10 cellular contexts compared by ENCODE assay signal in the genomic region with DNA sequence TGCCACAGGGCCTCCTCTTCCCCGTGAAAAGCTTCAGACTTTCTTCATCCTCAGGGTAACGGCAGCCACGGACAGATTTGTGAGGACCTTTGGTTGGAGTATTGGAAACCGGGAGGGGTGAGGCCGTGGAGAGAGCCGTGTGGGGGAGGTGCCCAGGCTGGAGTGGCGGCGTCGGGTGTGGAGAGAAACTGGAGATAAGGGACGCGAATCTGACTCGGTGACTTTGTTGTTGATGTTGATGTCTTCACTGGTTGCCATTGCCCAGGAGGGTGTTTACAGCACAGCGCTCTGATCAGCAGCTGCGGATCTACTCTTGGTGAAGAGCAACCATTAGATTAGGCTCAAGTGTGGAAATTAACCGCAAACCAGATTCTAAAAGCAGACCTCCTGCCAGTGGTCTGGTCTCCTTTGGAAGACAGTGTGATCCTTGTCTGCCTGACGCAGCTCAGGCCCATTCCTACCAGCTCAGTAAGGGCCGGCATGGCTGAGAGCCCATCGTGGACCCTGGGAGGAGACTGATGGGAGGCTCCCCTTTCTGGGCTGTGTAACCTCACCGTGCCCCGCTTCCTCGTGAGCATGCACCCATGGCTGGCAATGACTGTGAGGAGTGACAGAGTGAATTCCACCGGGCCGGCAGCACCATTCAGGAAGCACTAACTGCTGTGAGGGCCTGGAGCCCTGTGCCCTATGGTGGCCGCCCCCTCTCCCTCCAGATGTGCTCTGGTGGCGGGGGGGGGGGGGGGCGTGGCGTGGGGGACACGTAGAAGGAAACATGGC.
DNase-seq lines count a peak whose midpoint lies in the region; ATAC-seq and TF ChIP-seq lines count a peak whose summit lies in the region.
"Had no signal": no experiment of that assay in that cellular context is flagged by ENCODE, and none has a peak within 500 bp of the region (broad histone marks: within the 10 kb centered on the region; RNA-seq: fewer than 3 reads in every experiment).

No MANE protein-coding gene starts in this region.

- H3K4me3 Mint-ChIP-seq in WTC11 (no peak overlapping the region), progenitor cell of endocrine pancreas (ENCODE audit: low read depth) (no peak overlapping the region)

- H3K4me3 ChIP-seq in right atrium auricular region (peak overlapping the region in 1 of 2 donors; percentile 9), skeletal muscle tissue (ENCODE audit: low read length in 3 of 3) (peak overlapping the region; percentile 24 to 58 (median 47))

- DNase-seq in GM03348 (ENCODE audit: low spot score) (peak; percentile 92), WTC11 (ENCODE audit: low spot score) (peak; percentile 11), right atrium auricular region (ENCODE audit: low spot score) (peak; percentile 71), foreskin keratinocyte (no peak), progenitor cell of endocrine pancreas (ENCODE audit: low spot score, unreplicated experiment) (no peak), NCI-H1092 treated with DMSO at 0.1 percent for 48 hours (lab: John Stamatoyannopoulos, UW) (no peak)
- DNase-seq: cerebellar nuclear complex; stimulated activated CD4-positive, alpha-beta T cell treated with anti-CD3 and anti-CD28 coated beads, Interleukin-2, amount 100 ng/mL, for 48 hours had no signal

- POLR2A ChIA-PET in WTC11 (lab: Charles Lee), result interaction anchor here (0.7 to 1.3 kb wide), 2 partner anchors 12 to 73 kb away, joined by 3 to 4 read pairs; no protein-coding TSS in a partner anchor

- H3K36me3 Mint-ChIP-seq in WTC11 (no peaks in the 10 kb centered on the region), progenitor cell of endocrine pancreas (ENCODE audit: insufficient read depth) (no peaks in the 10 kb centered on the region)

- H3K9ac ChIP-seq in skeletal muscle tissue (ENCODE audit: low read depth in 1 of 3, low read length in 3 of 3), result peak overlapping the region in 2 of 3 donors; percentile 59 to 74

- H3K27ac Mint-ChIP-seq in WTC11 (peak overlapping the region; percentile 54; the same call in 1 of the 2 replicates), progenitor cell of endocrine pancreas (no peak overlapping the region)

- CTCF ChIA-PET in WTC11 (lab: Charles Lee), result interaction anchor here (1.2 to 1.6 kb wide), 2 partner anchors 223 to 267 kb away, joined by 3 to 5 read pairs; no protein-coding TSS in a partner anchor

- peaks cover 0 to 77% of the 10 kb centered on the region in 2 donors for H3K4me1 ChIP-seq in right atrium auricular region
- H3K4me1 ChIP-seq in skeletal muscle tissue (ENCODE audit: control insufficient read depth in 3 of 3, insufficient read depth in 3 of 3, low read length in 3 of 3), result peaks cover 63 to 81% (median 77%) of the 10 kb centered on the region in 3 donors
- no peaks in the 10 kb centered on the region for H3K4me1 ChIP-seq in foreskin keratinocyte

- H3K27ac ChIP-seq in right atrium auricular region, result peak overlapping the region; percentile 94 to 95
- peak overlapping the region; percentile 99 for H3K27ac ChIP-seq in skeletal muscle tissue (ENCODE audit: low read depth, low read length)
- no peak overlapping the region for H3K27ac ChIP-seq in foreskin keratinocyte

- H3K27me3 ChIP-seq in right atrium auricular region (no peaks in the 10 kb centered on the region), skeletal muscle tissue (ENCODE audit: control insufficient read depth in 3 of 3, insufficient read depth in 3 of 3, low read length in 3 of 3) (no peaks in the 10 kb centered on the region), foreskin keratinocyte (no peaks in the 10 kb centered on the region)

- no peak for TF ChIP-seq CTCF in WTC11 (IDR thresholded peaks at IDR 0.05)
- TF ChIP-seq CTCF in right atrium auricular region (IDR thresholded peaks at IDR 0.05), result no peak
- TF ChIP-seq CTCF in foreskin keratinocyte (conservative IDR thresholded peaks at IDR 0.05), result no peak
- no peak for TF ChIP-seq CTCF in progenitor cell of endocrine pancreas (IDR thresholded peaks at IDR 0.05; ENCODE audit: unreplicated experiment)

- H3K36me3 ChIP-seq in right atrium auricular region (no peaks in the 10 kb centered on the region), skeletal muscle tissue (ENCODE audit: control insufficient read depth in 3 of 3, insufficient read depth in 3 of 3, low read length in 3 of 3) (no peaks in the 10 kb centered on the region)

- H3K4me1 Mint-ChIP-seq in WTC11, result peaks cover 15% of the 10 kb centered on the region
- peaks cover 9% of the 10 kb centered on the region for H3K4me1 Mint-ChIP-seq in progenitor cell of endocrine pancreas (ENCODE audit: low read depth)

- ATAC-seq in WTC11, result no peak
- ATAC-seq in foreskin keratinocyte, result no peak
- no peak for ATAC-seq in HG03045 (IDR thresholded peaks at IDR 0.05; ENCODE audit: unreplicated experiment)

- H3K27me3 Mint-ChIP-seq in WTC11 (ENCODE audit: low read depth), result peaks cover 3% of the 10 kb centered on the region; the same call in 1 of the 2 replicates
- H3K27me3 Mint-ChIP-seq in progenitor cell of endocrine pancreas, result peaks cover 7% of the 10 kb centered on the region

- H3K9me3 Mint-ChIP-seq in WTC11 (no peaks in the 10 kb centered on the region; the same call in 1 of the 2 replicates), progenitor cell of endocrine pancreas (ENCODE audit: low read depth) (no peaks in the 10 kb centered on the region)

- H3K9me3 ChIP-seq in right atrium auricular region (no peaks in the 10 kb centered on the region), skeletal muscle tissue (ENCODE audit: control insufficient read depth in 3 of 3, low read length in 3 of 3) (no peaks in the 10 kb centered on the region)

TF ChIP-seq in WTC11, 78 proteins besides CTCF, POLR2A, EP300 and RAD21 (continues in another document):
- no peak for TF ChIP-seq SMAD4 (CRISPR knock-in tag; IDR thresholded peaks at IDR 0.05)
- no peak for TF ChIP-seq ZNF317 (CRISPR knock-in tag; IDR thresholded peaks at IDR 0.05; ENCODE audit: borderline replicate concordance, low read depth)
- no peak for TF ChIP-seq MYBL2 (CRISPR knock-in tag; IDR thresholded peaks at IDR 0.05)
- TF ChIP-seq RELA (CRISPR knock-in tag; IDR thresholded peaks at IDR 0.05; ENCODE audit: borderline replicate concordance), result no peak
- TF ChIP-seq, protein P1, sequence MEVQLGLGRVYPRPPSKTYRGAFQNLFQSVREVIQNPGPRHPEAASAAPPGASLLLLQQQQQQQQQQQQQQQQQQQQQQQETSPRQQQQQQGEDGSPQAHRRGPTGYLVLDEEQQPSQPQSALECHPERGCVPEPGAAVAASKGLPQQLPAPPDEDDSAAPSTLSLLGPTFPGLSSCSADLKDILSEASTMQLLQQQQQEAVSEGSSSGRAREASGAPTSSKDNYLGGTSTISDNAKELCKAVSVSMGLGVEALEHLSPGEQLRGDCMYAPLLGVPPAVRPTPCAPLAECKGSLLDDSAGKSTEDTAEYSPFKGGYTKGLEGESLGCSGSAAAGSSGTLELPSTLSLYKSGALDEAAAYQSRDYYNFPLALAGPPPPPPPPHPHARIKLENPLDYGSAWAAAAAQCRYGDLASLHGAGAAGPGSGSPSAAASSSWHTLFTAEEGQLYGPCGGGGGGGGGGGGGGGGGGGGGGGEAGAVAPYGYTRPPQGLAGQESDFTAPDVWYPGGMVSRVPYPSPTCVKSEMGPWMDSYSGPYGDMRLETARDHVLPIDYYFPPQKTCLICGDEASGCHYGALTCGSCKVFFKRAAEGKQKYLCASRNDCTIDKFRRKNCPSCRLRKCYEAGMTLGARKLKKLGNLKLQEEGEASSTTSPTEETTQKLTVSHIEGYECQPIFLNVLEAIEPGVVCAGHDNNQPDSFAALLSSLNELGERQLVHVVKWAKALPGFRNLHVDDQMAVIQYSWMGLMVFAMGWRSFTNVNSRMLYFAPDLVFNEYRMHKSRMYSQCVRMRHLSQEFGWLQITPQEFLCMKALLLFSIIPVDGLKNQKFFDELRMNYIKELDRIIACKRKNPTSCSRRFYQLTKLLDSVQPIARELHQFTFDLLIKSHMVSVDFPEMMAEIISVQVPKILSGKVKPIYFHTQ (CRISPR knock-in tag; IDR thresholded peaks at IDR 0.05), result no peak
- no peak for TF ChIP-seq USF1 (CRISPR knock-in tag; IDR thresholded peaks at IDR 0.05)
- TF ChIP-seq GABPB1 (CRISPR knock-in tag; IDR thresholded peaks at IDR 0.05), result no peak
- TF ChIP-seq AFF4 (CRISPR knock-in tag; IDR thresholded peaks at IDR 0.05; ENCODE audit: borderline replicate concordance), result no peak
- no peak for TF ChIP-seq GTF2I (CRISPR knock-in tag; conservative IDR thresholded peaks at IDR 0.05)

Comparison
In these comparisons a context has a peak if more than half of its experiments do, and no peak if none do; other contexts are left out.
1. DNase-seq: peak in GM03348 (single experiment), WTC11 (single experiment) and right atrium auricular region (single experiment); none in foreskin keratinocyte (0 of 2), progenitor cell of endocrine pancreas (single experiment) and NCI-H1092 treated with DMSO at 0.1 percent for 48 hours (single experiment).